ENCODE assay signal across 9 cellular contexts in the genomic region with DNA sequence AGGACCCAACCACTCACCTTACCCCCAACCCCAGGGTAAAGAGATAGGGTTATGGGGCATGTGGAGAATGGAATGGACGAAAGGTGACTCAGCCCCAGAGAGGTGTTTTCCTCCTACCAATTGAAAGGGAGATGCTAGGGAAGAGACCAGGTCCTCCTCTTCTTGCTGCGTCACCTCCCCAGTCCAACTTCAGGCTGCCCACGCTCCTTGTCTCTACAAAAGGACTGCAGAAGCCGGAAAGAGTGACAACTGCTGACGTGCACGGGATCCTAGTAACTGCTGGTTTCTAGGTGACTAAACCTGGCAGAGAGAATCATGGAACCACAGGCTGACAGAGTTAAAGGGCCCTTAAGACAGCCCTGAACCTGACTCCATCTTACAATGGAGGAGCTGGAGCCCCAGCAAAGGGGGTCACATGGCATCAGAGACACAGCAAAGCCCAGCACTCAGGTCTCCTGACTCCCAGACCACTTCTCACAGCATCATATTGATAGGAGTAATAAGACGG. TPM values are rescaled to one million over a fixed set of nuclear protein-coding genes. Genes with fewer than 3 reads are reported as not detected.
DNase-seq lines count a peak whose midpoint lies in the region; ATAC-seq and TF ChIP-seq lines count a peak whose summit lies in the region.
"Had no signal": no experiment of that assay in that cellular context is flagged by ENCODE, and none has a peak within 500 bp of the region (broad histone marks: within the 10 kb centered on the region; RNA-seq: fewer than 3 reads in every experiment).

No MANE protein-coding gene starts in this region.

- ATAC-seq in gastroesophageal sphincter (no peak), HG03457 (IDR thresholded peaks at IDR 0.05; ENCODE audit: unreplicated experiment) (no peak), GM18519 (IDR thresholded peaks at IDR 0.05; ENCODE audit: low FRiP score, unreplicated experiment) (no peak)

- H3K27ac ChIP-seq in gastroesophageal sphincter (peak overlapping the region; percentile 67 to 91 (median 88)), osteoblast (ENCODE audit: low read depth, low read length) (peak overlapping the region; percentile 94), uterus (peak overlapping the region; percentile 81 to 91)

- no peak overlapping the region for H2AFZ ChIP-seq in osteoblast (ENCODE audit: low read length)

- TF ChIP-seq EP300 in gastroesophageal sphincter (IDR thresholded peaks at IDR 0.05), result no peak

- H4K20me1 ChIP-seq in osteoblast (ENCODE audit: insufficient read depth, low read length), result no peaks in the 10 kb centered on the region

- peak overlapping the region; percentile 66 to 88 for H3K4me3 ChIP-seq in gastroesophageal sphincter
- H3K4me3 ChIP-seq in osteoblast (ENCODE audit: insufficient read depth, low read length), result no peak overlapping the region
- peak overlapping the region in 1 of 2 donors; percentile 80 for H3K4me3 ChIP-seq in uterus

- TF ChIP-seq POLR2A in gastroesophageal sphincter (IDR thresholded peaks at IDR 0.05) (no peak), uterus (IDR thresholded peaks at IDR 0.05) (no peak)

- H3K9me3 ChIP-seq in gastroesophageal sphincter (no peaks in the 10 kb centered on the region), osteoblast (ENCODE audit: low read depth, low read length) (no peaks in the 10 kb centered on the region), uterus (no peaks in the 10 kb centered on the region)

- intact Hi-C loops in uterus (cut with DNase I; ENCODE audit: low total_unique reads), result no loop called here

- TF ChIP-seq CTCF in gastroesophageal sphincter (IDR thresholded peaks at IDR 0.05), result no peak
- TF ChIP-seq CTCF in osteoblast (IDR thresholded peaks at IDR 0.05; ENCODE audit: extremely low read depth, low read depth, low read length), result no peak
- TF ChIP-seq CTCF in uterus (IDR thresholded peaks at IDR 0.05), result no peak

- H3K27me3 ChIP-seq in gastroesophageal sphincter, result no peaks in the 10 kb centered on the region
- no peaks in the 10 kb centered on the region for H3K27me3 ChIP-seq in osteoblast (ENCODE audit: insufficient read depth, low read length)
- no peaks in the 10 kb centered on the region for H3K27me3 ChIP-seq in uterus

- peak; percentile 24 for DNase-seq in stimulated activated CD4-positive, alpha-beta T cell treated with anti-CD3 and anti-CD28 coated beads, Interleukin-4, amount 100 ng/mL, for 24 hours
- no peak for DNase-seq in stimulated activated CD4-positive, alpha-beta T cell treated with anti-CD3 and anti-CD28 coated beads, Interleukin-2, amount 100 ng/mL, for 48 hours
- DNase-seq in osteoblast (ENCODE audit: insufficient read length, low spot score, missing footprints) (peak; percentile 92), uterus (no peak), ecto neural progenitor cell (ENCODE audit: low spot score) (no peak)
- DNase-seq: AML-193 had no signal

- H3K4me1 ChIP-seq in gastroesophageal sphincter (peaks cover 5 to 82% (median 22%) of the 10 kb centered on the region in 3 donors), osteoblast (ENCODE audit: insufficient read depth, low read length) (peaks cover 37% of the 10 kb centered on the region), uterus (no peaks in the 10 kb centered on the region)

- H3K4me2 ChIP-seq in osteoblast (ENCODE audit: insufficient read depth, low read length), result peak overlapping the region; percentile 58

- H3K36me3 ChIP-seq in gastroesophageal sphincter (peaks cover 0 to 49% of the 10 kb centered on the region in 2 donors), osteoblast (ENCODE audit: insufficient read depth, low read length) (no peaks in the 10 kb centered on the region), uterus (no peaks in the 10 kb centered on the region)

- 83 to 94% methylated on average over 2 of the region's 7 CpGs for WGBS in gastroesophageal sphincter (ENCODE audit: low coverage in 1 of 2), 2 donors

- no peaks in the 10 kb centered on the region for H3K79me2 ChIP-seq in osteoblast (ENCODE audit: insufficient read depth, low read length)

RNA-seq across cellular contexts. Expression of gene GPX3, which starts 2.2 kb away (rescaled TPM):
- total RNA-seq in gastroesophageal sphincter (1,000 to 10,000 TPM in 3 of 4 donors, 100 to 1,000 TPM in 1; 690 to 3,141 (median 1,517) TPM), osteoblast (8.8 and 9.8 TPM in 2 replicates), uterus (1,000 to 10,000 TPM in 1 of 4 donors, 100 to 1,000 TPM in 2, 1 to 10 TPM in 1; 5.7 to 1,241 (median 263) TPM)

RNA-seq across cellular contexts. Expression of gene TNIP1, which starts 58.3 kb away (rescaled TPM):
- 100 to 1,000 TPM in 2 of 4 donors, 10 to 100 TPM in 2; 74.2 to 142 (median 97.9) TPM for total RNA-seq in gastroesophageal sphincter
- 66.3 and 85.8 TPM in 2 replicates for total RNA-seq in osteoblast
- 10 to 100 TPM; 35.6 to 70.8 (median 50.7) TPM for total RNA-seq in uterus

Comparison
In these comparisons a context has a peak if more than half of its experiments do, and no peak if none do; other contexts are left out.
1. DNase-seq: peak in stimulated activated CD4-positive, alpha-beta T cell treated with anti-CD3 and anti-CD28 coated beads, Interleukin-4, amount 100 ng/mL, for 24 hours (single experiment) and osteoblast (single experiment); none in stimulated activated CD4-positive, alpha-beta T cell treated with anti-CD3 and anti-CD28 coated beads, Interleukin-2, amount 100 ng/mL, for 48 hours (0 of 2), uterus (0 of 2) and ecto neural progenitor cell (single experiment).
2. Peak in every context shown above with its lines, with median percentiles within 50 percentile points of each other: H3K27ac ChIP-seq.